Comparison of ENCODE assay signal across 1 cellular context in genomic region chr5:14414615-14415515, GRCh38.
A peak's percentile ranks its signal among the peaks of the same experiment; 100 is the strongest.
TF ChIP-seq lines count a peak whose summit lies in the region.

No MANE protein-coding gene starts in this region.

TF ChIP-seq in GM12878, 131 proteins besides CTCF, POLR2A, EP300 and RAD21 (continued from another document and continues in another):
- TF ChIP-seq ZNF687 (IDR thresholded peaks at IDR 0.05) (peak; percentile 66), SKIL (IDR thresholded peaks at IDR 0.05; ENCODE audit: low read depth, poor library complexity, severe bottlenecking) (peak; percentile 61), SUPT20H (IDR thresholded peaks at IDR 0.05; ENCODE audit: borderline replicate concordance, control insufficient read depth, low read depth, low read length) (no peak), CHD4 (IDR thresholded peaks at IDR 0.05) (no peak), SMARCA5 (IDR thresholded peaks at IDR 0.05) (peak; percentile 29; the same call in 1 of the 2 replicates), ELK1 (IDR thresholded peaks at IDR 0.05; ENCODE audit: low read depth, low read length) (no peak), LARP7 (IDR thresholded peaks at IDR 0.05) (no peak), NBN (IDR thresholded peaks at IDR 0.05) (0 out of 2 replicates have a peak, but pooled peaks have one; percentile 69), PBX3 (IDR thresholded peaks at IDR 0.05; ENCODE audit: insufficient replicate concordance, low read depth, low read length) (no peak), PAX5 (IDR thresholded peaks at IDR 0.05; ENCODE audit: borderline replicate concordance, low read depth, low read length) (no peak), BCL3 (IDR thresholded peaks at IDR 0.05; ENCODE audit: borderline replicate concordance, insufficient read depth, low read depth, low read length, poor library complexity, severe bottlenecking) (no peak), ZZZ3 (IDR thresholded peaks at IDR 0.05; ENCODE audit: control insufficient read depth, insufficient read length, low read depth) (no peak), REST (IDR thresholded peaks at IDR 0.05; ENCODE audit: low read depth, low read length) (no peak), USF2 (IDR thresholded peaks at IDR 0.05; ENCODE audit: borderline replicate concordance, low read depth, low read length) (no peak), ATF2 (IDR thresholded peaks at IDR 0.05; ENCODE audit: low read length) (peak; percentile 80), CBX5 (IDR thresholded peaks at IDR 0.05; ENCODE audit: low read depth) (peak; percentile 42; the same call in 1 of the 2 replicates), POLR2AphosphoS2 (IDR thresholded peaks at IDR 0.05; ENCODE audit: low read depth, low read length) (no peak), ASH2L (IDR thresholded peaks at IDR 0.05; ENCODE audit: borderline replicate concordance, low read depth) (no peak), E4F1 (IDR thresholded peaks at IDR 0.05; ENCODE audit: borderline replicate concordance, partially characterized antibody) (no peak), RAD51 (IDR thresholded peaks at IDR 0.05) (peak; percentile 38), STAT3 (IDR thresholded peaks at IDR 0.05; ENCODE audit: low read depth, low read length) (no peak), RFX5 (IDR thresholded peaks at IDR 0.05; ENCODE audit: low read depth, low read length) (no peak), PML (IDR thresholded peaks at IDR 0.05; ENCODE audit: low read length) (no peak; the same call in 1 of the 2 replicates), MTA3 (IDR thresholded peaks at IDR 0.05; ENCODE audit: borderline replicate concordance, low read length) (no peak), TARDBP (IDR thresholded peaks at IDR 0.05; ENCODE audit: borderline replicate concordance) (no peak; the same call in 1 of the 2 replicates), ZNF384 (IDR thresholded peaks at IDR 0.05; ENCODE audit: borderline replicate concordance, low read depth, low read length) (no peak), E2F4 (IDR thresholded peaks at IDR 0.05; ENCODE audit: low read depth, low read length) (peak; percentile 50; the same call in 1 of the 2 replicates), CBFB (IDR thresholded peaks at IDR 0.05; ENCODE audit: low read depth) (peak; percentile 83), DPF2 (IDR thresholded peaks at IDR 0.05) (peak; percentile 88), KLF5 (IDR thresholded peaks at IDR 0.05; ENCODE audit: partially characterized antibody) (no peak), SPI1 (IDR thresholded peaks at IDR 0.05; ENCODE audit: borderline replicate concordance, insufficient read depth, low read depth, low read length) (no peak), BRCA1 (IDR thresholded peaks at IDR 0.05; ENCODE audit: low read depth, low read length) (no peak), IRF3 (IDR thresholded peaks at IDR 0.05) (no peak), HDAC2 (IDR thresholded peaks at IDR 0.05) (no peak), WRNIP1 (IDR thresholded peaks at IDR 0.05; ENCODE audit: borderline replicate concordance, low read depth, low read length) (no peak), BHLHE40 (IDR thresholded peaks at IDR 0.05; ENCODE audit: borderline replicate concordance in 1 of 2, low read depth in 2 of 2, low read length in 1 of 2) (peak; percentile 67 to 68), NR2C1 (IDR thresholded peaks at IDR 0.05) (no peak), BMI1 (IDR thresholded peaks at IDR 0.05; ENCODE audit: borderline replicate concordance) (0 out of 2 replicates have a peak, but pooled peaks have one; percentile 43), TCF12 (IDR thresholded peaks at IDR 0.05; ENCODE audit: low read depth, low read length) (0 out of 2 replicates have a peak, but pooled peaks have one; percentile 23)
